ENCODE assay signal across 12 cellular contexts in genomic region chr3:49327485-49327884, GRCh38. TPM values are rescaled to one million over a fixed set of nuclear protein-coding genes. Genes with fewer than 3 reads are reported as not detected.
DNase-seq lines count a peak whose midpoint lies in the region; ATAC-seq and TF ChIP-seq lines count a peak whose summit lies in the region.
"Had no signal": no experiment of that assay in that cellular context is flagged by ENCODE, and none has a peak within 500 bp of the region (broad histone marks: within the 10 kb centered on the region; RNA-seq: fewer than 3 reads in every experiment).

No MANE protein-coding gene starts in this region.

- H3K4me1 Mint-ChIP-seq in CD14-positive monocyte = peaks cover 6% of the 10 kb centered on the region
- H3K4me1 Mint-ChIP-seq in HFFc6 (ENCODE audit: low read depth) = no peaks in the 10 kb centered on the region

- dilution Hi-C loops in mammary epithelial cell (cut with HindIII; ENCODE audit: low sequenced_read_pairs) = loop anchor here (5.0 to 10.0 kb wide), 2 partner anchors 70 to 97 kb away; partner anchors contain the start of genes AMT and NICN1

- H3K27ac ChIP-seq in mammary epithelial cell (ENCODE audit: insufficient read depth, low read depth, low read length) (no peak overlapping the region), liver (ENCODE audit: low read depth in 1 of 2, low read length in 2 of 2) (no peak overlapping the region), ovary (no peak overlapping the region)

- TF ChIP-seq CTCF in CD14-positive monocyte (IDR thresholded peaks at IDR 0.05) = peak; percentile 39
- TF ChIP-seq CTCF in HFFc6 (IDR thresholded peaks at IDR 0.05) = peak; percentile 64
- peak; percentile 36 to 40 for TF ChIP-seq CTCF in mammary epithelial cell (conservative IDR thresholded peaks at IDR 0.05 in 1 of 2, IDR thresholded peaks at IDR 0.05 in 1 of 2; ENCODE audit: extremely low read depth in 1 of 2, insufficient read depth in 1 of 2, low read depth in 1 of 2, low read length in 2 of 2)
- TF ChIP-seq CTCF in liver (IDR thresholded peaks at IDR 0.05; ENCODE audit: low read depth, low read length, missing input control) = peak; percentile 50
- no peak for TF ChIP-seq CTCF in ovary (IDR thresholded peaks at IDR 0.05)

- in situ Hi-C loops in mammary epithelial cell (cut with MboI; ENCODE audit: low sequenced_read_pairs in 2 of 2) = no loop called here

- CTCF ChIA-PET in mammary epithelial cell (lab: Charles Lee; ENCODE audit: low non-redundant PET) = no interaction called here

- H3K4me2 ChIP-seq in mammary epithelial cell (ENCODE audit: insufficient read depth, low read depth, low read length) = no peak overlapping the region

- H3K9me3 ChIP-seq in mammary epithelial cell (replicated peaks; ENCODE audit: insufficient read depth, low read length) (no peaks in the 10 kb centered on the region), liver (ENCODE audit: control insufficient read depth in 4 of 4, low read length in 3 of 4) (no peaks in the 10 kb centered on the region), ovary (no peaks in the 10 kb centered on the region)
- H3K9me3 ChIP-seq: HAP-1 had no signal

- peaks cover 37% of the 10 kb centered on the region for H3K79me2 ChIP-seq in mammary epithelial cell (ENCODE audit: insufficient read depth, low read length)

- peak; percentile 54 to 81 for TF ChIP-seq RAD21 in liver (IDR thresholded peaks at IDR 0.05)

- 66% methylated on average over 5 of the region's 7 CpGs for WGBS in mammary epithelial cell (ENCODE audit: low coverage, missing lambda C conversion rate)
- WGBS in liver = 72% methylated on average over 7 of the region's 7 CpGs
- 79 to 85% (median 79%) methylated on average over 7 of the region's 7 CpGs for WGBS in ovary, 3 donors

- H3K4me1 ChIP-seq in mammary epithelial cell (ENCODE audit: insufficient read depth, low read length) (peaks cover 4% of the 10 kb centered on the region), liver (ENCODE audit: control insufficient read depth in 4 of 4, insufficient read depth in 4 of 4, low read length in 3 of 4) (no peaks in the 10 kb centered on the region), ovary (ENCODE audit: insufficient read depth) (no peaks in the 10 kb centered on the region)
- H3K4me1 ChIP-seq: HAP-1 had no signal

- ATAC-seq in HG03159 (IDR thresholded peaks at IDR 0.05; ENCODE audit: unreplicated experiment) = no peak

- H3K36me3 Mint-ChIP-seq in CD14-positive monocyte (peaks cover 73 to 98% of the 10 kb centered on the region in 2 donors), HFFc6 (ENCODE audit: low read depth) (peaks cover 29% of the 10 kb centered on the region)

- H3K9ac ChIP-seq in mammary epithelial cell (ENCODE audit: insufficient read depth, low read length) (no peak overlapping the region), liver (ENCODE audit: low read depth in 1 of 2, low read length in 2 of 2) (no peak overlapping the region)

- no peak for TF ChIP-seq POLR2A in ovary (IDR thresholded peaks at IDR 0.05)

- H3K9me3 Mint-ChIP-seq in CD14-positive monocyte (no peaks in the 10 kb centered on the region), HFFc6 (no peaks in the 10 kb centered on the region)

- DNase-seq in CD14-positive monocyte (ENCODE audit: low spot score) = no peak
- DNase-seq in HFFc6 = no peak
- DNase-seq in mammary epithelial cell = no peak
- no peak for DNase-seq in NCI-H2107 treated with DMSO at 0.1 percent for 48 hours (lab: John Stamatoyannopoulos, UW; ENCODE audit: unreplicated experiment)
- DNase-seq in ovary = no peak
- no peak for DNase-seq in NCI-H1105 (lab: John Stamatoyannopoulos, UW)
- DNase-seq: Calu3; NCI-H1436 treated with DMSO at 0.1 percent for 48 hours; stimulated activated CD4-positive, alpha-beta T cell treated with anti-CD3 and anti-CD28 coated beads, Interleukin-4, amount 100 ng/mL, for 1 hour had no signal

- H4K20me1 ChIP-seq in mammary epithelial cell (ENCODE audit: insufficient read depth, low read length) = no peaks in the 10 kb centered on the region

- no TSS peak for BruUV-seq in mammary epithelial cell (replicated peaks; lab: Mats Ljungman, UMichigan)

- intact Hi-C loops in CD14-positive monocyte (cut with micrococcal nuclease) = no loop called here
- intact Hi-C loops in mammary epithelial cell (cut with micrococcal nuclease) = no loop called here
- intact Hi-C loops in ovary (cut with DNase I) = no loop called here

- TF ChIP-seq EP300 in ovary (IDR thresholded peaks at IDR 0.05) = no peak

- H3K4me3 Mint-ChIP-seq in CD14-positive monocyte = no peak overlapping the region
- H3K4me3 Mint-ChIP-seq in HFFc6 = no peak overlapping the region

- H3K27me3 Mint-ChIP-seq in CD14-positive monocyte (ENCODE audit: low read depth in 3 of 3) (peaks cover 0 to 2% (median 0%) of the 10 kb centered on the region in 3 donors), HFFc6 (ENCODE audit: insufficient read depth) (no peaks in the 10 kb centered on the region)

- peaks cover 36% of the 10 kb centered on the region for H3K36me3 ChIP-seq in mammary epithelial cell (ENCODE audit: insufficient read depth, low read length)
- peaks cover 23 to 52% (median 42%) of the 10 kb centered on the region in 4 donors for H3K36me3 ChIP-seq in liver (ENCODE audit: control insufficient read depth in 4 of 4, insufficient read depth in 3 of 4, low read depth in 1 of 4, low read length in 3 of 4)
- no peaks in the 10 kb centered on the region for H3K36me3 ChIP-seq in ovary

- H3K27ac Mint-ChIP-seq in CD14-positive monocyte = peak overlapping the region in 2 of 7 donors; percentile 19 to 32
- no peak overlapping the region; the same call in 1 of the 2 replicates for H3K27ac Mint-ChIP-seq in HFFc6

- no peaks in the 10 kb centered on the region for H3K27me3 ChIP-seq in mammary epithelial cell (ENCODE audit: insufficient read depth, low read length)
- no peaks in the 10 kb centered on the region for H3K27me3 ChIP-seq in liver (ENCODE audit: control insufficient read depth in 4 of 4, insufficient read depth in 4 of 4, low read length in 3 of 4)
- H3K27me3 ChIP-seq in ovary = no peaks in the 10 kb centered on the region

- no peak overlapping the region for H2AFZ ChIP-seq in mammary epithelial cell (ENCODE audit: low read depth, low read length)

- H3K4me3 ChIP-seq in mammary epithelial cell (replicated peaks in 1 of 3; ENCODE audit: insufficient read depth in 1 of 3, low read depth in 2 of 3, low read length in 3 of 3) = no peak overlapping the region
- no peak overlapping the region for H3K4me3 ChIP-seq in liver (ENCODE audit: low read depth in 1 of 3, low read length in 3 of 3)
- H3K4me3 ChIP-seq in ovary = no peak overlapping the region
- H3K4me3 ChIP-seq: HAP-1 had no signal

TF ChIP-seq in liver, 16 proteins besides CTCF, POLR2A, EP300 and RAD21 (continues in another document):
- TF ChIP-seq REST (IDR thresholded peaks at IDR 0.05) (no peak), EGR1 (IDR thresholded peaks at IDR 0.05; ENCODE audit: low read depth in 2 of 2) (no peak), FOXA2 (IDR thresholded peaks at IDR 0.05) (no peak), SP1 (IDR thresholded peaks at IDR 0.05) (no peak)

RNA-seq across cellular contexts. Expression of gene USP4, which starts 12.4 kb away (rescaled TPM):
- polyA plus RNA-seq in CD14-positive monocyte (10 to 100 TPM; 68.6 to 78.9 TPM), mammary epithelial cell (34.1 TPM), liver (10 to 100 TPM; 12.5 to 13.7 TPM), ovary (10 to 100 TPM; 27.2 to 76.5 TPM)
- 10 to 100 TPM; 41.4 to 48.3 (median 44.8) TPM for total RNA-seq in HFFc6 (2021; fragmentation: NEBNext Ultra II Directional; extraction: Animal tissue kit (Norgen Biotek cat#: 25700))
- total RNA-seq in mammary epithelial cell (10 to 100 TPM; 19.0 to 54.6 TPM), liver (10 to 100 TPM; 16.1 to 17.7 TPM), ovary (10 to 100 TPM; 12.5 to 71.7 (median 52.5) TPM)
- polyA minus RNA-seq in mammary epithelial cell = 60.7 TPM

RNA-seq across cellular contexts. Expression of gene GPX1, which starts 30.7 kb away (rescaled TPM):
- polyA plus RNA-seq in CD14-positive monocyte (1,000 to 10,000 TPM; 1,394 to 2,105 TPM), mammary epithelial cell (776 TPM), liver (100 to 1,000 TPM; 313 to 412 TPM), ovary (100 to 1,000 TPM in 1 of 2 donors, 10 to 100 TPM in 1; 28.1 to 192 TPM)
- total RNA-seq in HFFc6 (2021; fragmentation: NEBNext Ultra II Directional; extraction: Animal tissue kit (Norgen Biotek cat#: 25700)) = 100 to 1,000 TPM; 359 to 607 (median 548) TPM
- total RNA-seq in mammary epithelial cell (100 to 1,000 TPM; 275 to 607 TPM), liver (100 to 1,000 TPM in 1 of 2 donors, 10 to 100 TPM in 1; 87.0 to 125 TPM), ovary (100 to 1,000 TPM; 114 to 207 (median 152) TPM)
- 167 TPM for polyA minus RNA-seq in mammary epithelial cell

RNA-seq across cellular contexts. Expression of gene C3orf62, which starts 50.5 kb away (rescaled TPM):
- polyA plus RNA-seq in CD14-positive monocyte = 1 to 10 TPM in 1 of 2 donors, under 1 TPM in 1; 0.60 to 1.0 TPM
- 1 to 10 TPM; 2.4 to 3.5 (median 2.9) TPM for total RNA-seq in HFFc6 (2021; fragmentation: NEBNext Ultra II Directional; extraction: Animal tissue kit (Norgen Biotek cat#: 25700))
- 1 to 10 TPM; 2.3 to 5.7 TPM for total RNA-seq in mammary epithelial cell
- 2.4 TPM for polyA plus RNA-seq in mammary epithelial cell
- 7.5 TPM for polyA minus RNA-seq in mammary epithelial cell
- 1 to 10 TPM; 1.9 to 3.1 TPM for total RNA-seq in liver
- 1 to 10 TPM in 1 of 2 donors, under 1 TPM in 1; 0.96 to 1.3 TPM for polyA plus RNA-seq in liver
- total RNA-seq in ovary = 10 to 100 TPM in 1 of 7 donors, 1 to 10 TPM in 6; 1.3 to 11.1 (median 6.6) TPM
- 1 to 10 TPM; 5.0 to 7.9 TPM for polyA plus RNA-seq in ovary

Comparison
In these comparisons a context has a peak if more than half of its experiments do, and no peak if none do; other contexts are left out.
1. CTCF ChIP-seq: peak in CD14-positive monocyte (single experiment), HFFc6 (single experiment), mammary epithelial cell (2 of 2) and liver (single experiment); none in ovary (0 of 3).